1 cellular context compared by ENCODE assay signal in genomic region chr11:68066742-68067141, GRCh38.
TF ChIP-seq lines count a peak whose summit lies in the region.

No MANE protein-coding gene starts in this region.

TF ChIP-seq in HepG2, 621 proteins besides CTCF, POLR2A, EP300 and RAD21:
- no peak for TF ChIP-seq SP2 (CRISPR knock-in tag; IDR thresholded peaks at IDR 0.05)
- no peak for TF ChIP-seq RFX5 (IDR thresholded peaks at IDR 0.05; ENCODE audit: low read depth, low read length)
- TF ChIP-seq RBM22 (optimal IDR thresholded peaks at IDR 0.05; ENCODE audit: low read length) = peak; percentile 40
- no peak for TF ChIP-seq ZNF572 (CRISPR knock-in tag; IDR thresholded peaks at IDR 0.05)
- no peak for TF ChIP-seq THAP8 (CRISPR knock-in tag; IDR thresholded peaks at IDR 0.05; ENCODE audit: borderline replicate concordance)
- no peak for TF ChIP-seq ZNF570 (CRISPR knock-in tag; IDR thresholded peaks at IDR 0.05; ENCODE audit: borderline replicate concordance)
- TF ChIP-seq, protein P1, sequence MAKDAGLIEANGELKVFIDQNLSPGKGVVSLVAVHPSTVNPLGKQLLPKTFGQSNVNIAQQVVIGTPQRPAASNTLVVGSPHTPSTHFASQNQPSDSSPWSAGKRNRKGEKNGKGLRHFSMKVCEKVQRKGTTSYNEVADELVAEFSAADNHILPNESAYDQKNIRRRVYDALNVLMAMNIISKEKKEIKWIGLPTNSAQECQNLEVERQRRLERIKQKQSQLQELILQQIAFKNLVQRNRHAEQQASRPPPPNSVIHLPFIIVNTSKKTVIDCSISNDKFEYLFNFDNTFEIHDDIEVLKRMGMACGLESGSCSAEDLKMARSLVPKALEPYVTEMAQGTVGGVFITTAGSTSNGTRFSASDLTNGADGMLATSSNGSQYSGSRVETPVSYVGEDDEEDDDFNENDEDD (CRISPR knock-in tag; IDR thresholded peaks at IDR 0.05; ENCODE audit: borderline replicate concordance) = no peak
